13 cellular contexts compared by ENCODE assay signal in genomic region chr3:46999516-47000197, GRCh38.
"Had no signal": no experiment of that assay in that cellular context is flagged by ENCODE, and none has a peak within 500 bp of the region (broad histone marks: within the 10 kb centered on the region; RNA-seq: fewer than 3 reads in every experiment).

No MANE protein-coding gene starts in this region.

- H3K27ac ChIP-seq: cardiac muscle cell, coronary artery, gastrocnemius medialis, psoas muscle, thoracic aorta had no signal

- H3K4me3 ChIP-seq: cardiac muscle cell, coronary artery, gastrocnemius medialis, psoas muscle, thoracic aorta had no signal

- DNase-seq: activated B cell treated with CpG ODN at 0.5 μM for 24 hours; activated CD4-positive, alpha-beta T cell treated with anti-CD3 and anti-CD28 coated beads, Interleukin-2, amount 50 U/mL, for 1 hour; activated T-cell treated with anti-CD3 and anti-CD28 coated beads, Interleukin-2, amount 50 U/mL, for 1 hour; effector CD4-positive, alpha-beta T cell; gastrocnemius medialis; nucleus accumbens; stimulated activated CD4-positive, alpha-beta T cell treated with anti-CD3 and anti-CD28 coated beads, Interleukin-2, amount 100 ng/mL, for 48 hours; stimulated activated CD8-positive, alpha-beta memory T cell treated with anti-CD3 and anti-CD28 coated beads, Interleukin-4, amount 100 ng/mL, for 48 hours; stimulated activated naive CD8-positive, alpha-beta T cell treated with anti-CD3 and anti-CD28 coated beads, Interleukin-15, amount 100 ng/mL, for 72 hours had no signal

- ATAC-seq: gastrocnemius medialis; stimulated activated naive CD8-positive, alpha-beta T cell treated with anti-CD3 and anti-CD28 coated beads, Interleukin-15, amount 100 ng/mL, for 72 hours had no signal

- H3K27me3 ChIP-seq: cardiac muscle cell, gastrocnemius medialis had no signal

- H3K36me3 ChIP-seq: cardiac muscle cell had no signal

- H3K4me1 ChIP-seq: gastrocnemius medialis, psoas muscle had no signal

- H3K9me3 ChIP-seq: gastrocnemius medialis, psoas muscle, thoracic aorta had no signal
